In genomic region chr6:113953346-113953745, GRCh38 we compare ENCODE assay signal across 29 cellular contexts. TPM values are rescaled to one million over a fixed set of nuclear protein-coding genes. Genes with fewer than 3 reads are reported as not detected.
A peak's percentile ranks its signal among the peaks of the same experiment; 100 is the strongest.
DNase-seq lines count a peak whose midpoint lies in the region; ATAC-seq, FAIRE-seq and TF ChIP-seq lines count a peak whose summit lies in the region.
"Had no signal": no experiment of that assay in that cellular context is flagged by ENCODE, and none has a peak within 500 bp of the region (broad histone marks: within the 10 kb centered on the region; RNA-seq: fewer than 3 reads in every experiment).

No MANE protein-coding gene starts in this region.

- H3K27me3 Mint-ChIP-seq in nephron progenitor cell (ENCODE audit: low read depth, poor library complexity), result no peaks in the 10 kb centered on the region
- H3K27me3 Mint-ChIP-seq in activated CD4-positive, alpha-beta memory T cell treated with anti-CD3 and anti-CD28 coated beads, Interleukin-2, amount 10 ng/mL, durations not matched to agents 7 days and 5 days, result no peaks in the 10 kb centered on the region
- H3K27me3 Mint-ChIP-seq: activated CD4-positive, alpha-beta T cell treated with anti-CD3 and anti-CD28 coated beads, Interleukin-2, amount 10 ng/mL, durations not matched to agents 7 days and 5 days; central memory CD8-positive, alpha-beta T cell had no signal

- H3K4me3 ChIP-seq in PC-3 (ENCODE audit: low read length) (no peak overlapping the region), choroid plexus epithelial cell (ENCODE audit: low read depth, low read length) (no peak overlapping the region)
- H3K4me3 ChIP-seq: gastrocnemius medialis, right lobe of liver, thoracic aorta, uterus had no signal

- H3K27ac Mint-ChIP-seq in nephron progenitor cell, result peak overlapping the region; percentile 10
- H3K27ac Mint-ChIP-seq in activated CD4-positive, alpha-beta memory T cell treated with anti-CD3 and anti-CD28 coated beads, Interleukin-2, amount 10 ng/mL, durations not matched to agents 7 days and 5 days, result no peak overlapping the region
- H3K27ac Mint-ChIP-seq: activated CD4-positive, alpha-beta T cell treated with anti-CD3 and anti-CD28 coated beads, Interleukin-2, amount 10 ng/mL, durations not matched to agents 7 days and 5 days; activated T-helper 1 cell treated with anti-CD3 and anti-CD28 coated beads, Interleukin-12 subunit alpha, Interleukin-12 subunit beta, Interleukin-2, Interleukin-4 antibody, amounts not matched to agents 30 ng/mL and 10 ng/mL and 1 ng/mL, durations not matched to agents 14 hours and 24 hours and 36 hours; T-helper 2 cell treated with Interferon-gamma antibody and Interleukin-4, amounts not matched to agents 5 μg/mL and 100 μg/mL, for 36 hours had no signal

- no peak for FAIRE-seq in HTR-8/SVneo (lab: Jason Lieb, UNC)
- FAIRE-seq: islet of Langerhans had no signal

- peaks cover 25% of the 10 kb centered on the region for H3K79me2 ChIP-seq in PC-3 (ENCODE audit: low read length)

- TF ChIP-seq CTCF in PC-3 (conservative IDR thresholded peaks at IDR 0.05; ENCODE audit: low read depth, low read length) (no peak), choroid plexus epithelial cell (conservative IDR thresholded peaks at IDR 0.05; ENCODE audit: low read depth, low read length) (no peak), nephron progenitor cell (IDR thresholded peaks at IDR 0.05) (no peak)

- H3K36me3 ChIP-seq in PC-3 (ENCODE audit: low read depth, low read length), result peaks cover 38% of the 10 kb centered on the region
- H3K36me3 ChIP-seq: uterus had no signal

- H4K20me1 ChIP-seq in PC-3 (ENCODE audit: low read length), result peaks cover 7% of the 10 kb centered on the region; the same call in 1 of the 2 replicates

- no peak overlapping the region for H3K9ac ChIP-seq in PC-3 (ENCODE audit: low read length)
- H3K9ac ChIP-seq: SK-N-SH had no signal

- intact Hi-C loops in PC-3 (cut with micrococcal nuclease), result no loop called here

- DNase-seq in EL, result peak; percentile 74
- DNase-seq in PC-3, result peak; percentile 53
- peak; percentile 56 for DNase-seq in choroid plexus epithelial cell (ENCODE audit: low read depth)
- no peak for DNase-seq in nephron progenitor cell
- no peak for DNase-seq in HTR-8/SVneo (ENCODE audit: insufficient read length, low spot score)
- no peak for DNase-seq in activated CD4-positive, alpha-beta T cell treated with anti-CD3 and anti-CD28 coated beads for 1 hour
- DNase-seq in inferior parietal cortex (ENCODE audit: extremely low spot score), result no peak
- no peak for DNase-seq in activated CD4-positive, alpha-beta memory T cell treated with anti-CD3 and anti-CD28 coated beads, Interleukin-2, amount 10 ng/mL, durations not matched to agents 7 days and 5 days
- DNase-seq: activated CD4-positive, alpha-beta T cell treated with anti-CD3 and anti-CD28 coated beads, Interleukin-2, amount 10 ng/mL, durations not matched to agents 7 days and 5 days; activated naive CD4-positive, alpha-beta T cell treated with anti-CD3 and anti-CD28 coated beads, Interleukin-2, amount 50 U/mL, for 16 hours; aorta; gastrocnemius medialis; hypothalamus; KBM-7; NCI-H146; NCI-H510A treated with DMSO at 0.1 percent for 48 hours; right lobe of liver; RPMI8226; SK-N-SH; stimulated activated naive CD8-positive, alpha-beta T cell treated with anti-CD3 and anti-CD28 coated beads, Interleukin-15, Interleukin-2, amounts not matched to agents 100 U/mL and 50 U/mL, for 24 hours; uterus had no signal

- H3K4me1 Mint-ChIP-seq in nephron progenitor cell, result no peaks in the 10 kb centered on the region
- H3K4me1 Mint-ChIP-seq in activated CD4-positive, alpha-beta memory T cell treated with anti-CD3 and anti-CD28 coated beads, Interleukin-2, amount 10 ng/mL, durations not matched to agents 7 days and 5 days, result no peaks in the 10 kb centered on the region
- H3K4me1 Mint-ChIP-seq: activated CD4-positive, alpha-beta T cell treated with anti-CD3 and anti-CD28 coated beads, Interleukin-2, amount 10 ng/mL, durations not matched to agents 7 days and 5 days; central memory CD8-positive, alpha-beta T cell had no signal

- H3K27ac ChIP-seq in PC-3 (ENCODE audit: low read length), result no peak overlapping the region
- H3K27ac ChIP-seq: epithelial cell of prostate, gastrocnemius medialis, right lobe of liver, thoracic aorta, uterus, VCaP had no signal

- H3K4me1 ChIP-seq in PC-3 (ENCODE audit: insufficient read depth, low read length), result peaks cover 19% of the 10 kb centered on the region
- H3K4me1 ChIP-seq: gastrocnemius medialis, right lobe of liver, uterus had no signal

- no peak overlapping the region for H2AFZ ChIP-seq in PC-3 (ENCODE audit: low read length)

- H3K4me3 Mint-ChIP-seq in nephron progenitor cell, result no peak overlapping the region
- H3K4me3 Mint-ChIP-seq in activated CD4-positive, alpha-beta memory T cell treated with anti-CD3 and anti-CD28 coated beads, Interleukin-2, amount 10 ng/mL, durations not matched to agents 7 days and 5 days, result no peak overlapping the region
- H3K4me3 Mint-ChIP-seq: activated CD4-positive, alpha-beta T cell treated with anti-CD3 and anti-CD28 coated beads, Interleukin-2, amount 10 ng/mL, durations not matched to agents 7 days and 5 days; activated T-helper 1 cell treated with anti-CD3 and anti-CD28 coated beads, Interleukin-12 subunit alpha, Interleukin-12 subunit beta, Interleukin-2, Interleukin-4 antibody, amounts not matched to agents 30 ng/mL and 10 ng/mL and 1 ng/mL, durations not matched to agents 14 hours and 24 hours and 36 hours; central memory CD8-positive, alpha-beta T cell; neural crest cell; T-helper 2 cell treated with Interferon-gamma antibody and Interleukin-4, amounts not matched to agents 5 μg/mL and 100 μg/mL, for 36 hours had no signal

- no peaks in the 10 kb centered on the region for H3K9me2 ChIP-seq in PC-3 (replicated peaks; ENCODE audit: low read length)
- H3K9me2 ChIP-seq: SK-N-SH had no signal

- ATAC-seq in PC-3, result peak; percentile 50
- ATAC-seq: gastrocnemius medialis, right lobe of liver had no signal

- no peaks in the 10 kb centered on the region for H3K9me3 ChIP-seq in PC-3 (ENCODE audit: low read length)
- H3K9me3 ChIP-seq: gastrocnemius medialis, right lobe of liver, SK-N-SH, thoracic aorta, uterus had no signal

- CTCF ChIA-PET in PC-3 (lab: Charles Lee), result no interaction called here
- CTCF ChIA-PET in activated CD4-positive, alpha-beta memory T cell treated with anti-CD3 and anti-CD28 coated beads, Interleukin-2, amount 10 ng/mL, durations not matched to agents 7 days and 5 days (lab: Charles Lee), result no interaction called here

- POLR2A ChIA-PET in PC-3 (lab: Charles Lee; ENCODE audit: unreplicated experiment), result no interaction called here
- POLR2A ChIA-PET in activated CD4-positive, alpha-beta memory T cell treated with anti-CD3 and anti-CD28 coated beads, Interleukin-2, amount 10 ng/mL, durations not matched to agents 7 days and 5 days (lab: Charles Lee), result interaction anchor here (2.1 kb wide), 1 partner anchor 18 kb away, joined by 6 read pairs; the partner anchor contains the start of gene HDAC2

- H3K4me2 ChIP-seq in PC-3 (ENCODE audit: low read length), result no peak overlapping the region; the same call in 1 of the 2 replicates
- H3K4me2 ChIP-seq: SK-N-SH had no signal

- no peaks in the 10 kb centered on the region for H3K9me3 Mint-ChIP-seq in nephron progenitor cell
- no peaks in the 10 kb centered on the region for H3K9me3 Mint-ChIP-seq in activated CD4-positive, alpha-beta memory T cell treated with anti-CD3 and anti-CD28 coated beads, Interleukin-2, amount 10 ng/mL, durations not matched to agents 7 days and 5 days
- H3K9me3 Mint-ChIP-seq: activated CD4-positive, alpha-beta T cell treated with anti-CD3 and anti-CD28 coated beads, Interleukin-2, amount 10 ng/mL, durations not matched to agents 7 days and 5 days; activated T-helper 1 cell treated with anti-CD3 and anti-CD28 coated beads, Interleukin-12 subunit alpha, Interleukin-12 subunit beta, Interleukin-2, Interleukin-4 antibody, amounts not matched to agents 30 ng/mL and 10 ng/mL and 1 ng/mL, durations not matched to agents 14 hours and 24 hours and 36 hours; central memory CD8-positive, alpha-beta T cell; neural crest cell; T-helper 2 cell treated with Interferon-gamma antibody and Interleukin-4, amounts not matched to agents 5 μg/mL and 100 μg/mL, for 36 hours had no signal

- peaks cover 82% of the 10 kb centered on the region for H3K36me3 Mint-ChIP-seq in nephron progenitor cell (ENCODE audit: low read depth)
- peaks cover 45% of the 10 kb centered on the region for H3K36me3 Mint-ChIP-seq in activated CD4-positive, alpha-beta memory T cell treated with anti-CD3 and anti-CD28 coated beads, Interleukin-2, amount 10 ng/mL, durations not matched to agents 7 days and 5 days (ENCODE audit: low read depth)

- H3F3A ChIP-seq in PC-3 (ENCODE audit: low read length, unreplicated experiment), result no peaks in the 10 kb centered on the region

- no peaks in the 10 kb centered on the region for H3K27me3 ChIP-seq in PC-3 (ENCODE audit: low read length)
- H3K27me3 ChIP-seq: gastrocnemius medialis, right lobe of liver, uterus had no signal

- no TSS peak for BruUV-seq in PC-3 (replicated peaks; lab: Mats Ljungman, UMichigan)

RNA-seq across cellular contexts. Expression of gene HDAC2, which starts 17.6 kb away (rescaled TPM):
- total RNA-seq in PC-3 (2014; rRNA removed), result 55.3 and 66.1 TPM in 2 replicates
- total RNA-seq in activated CD4-positive, alpha-beta memory T cell treated with anti-CD3 and anti-CD28 coated beads, Interleukin-2, amount 10 ng/mL, durations not matched to agents 7 days and 5 days, result 10 to 100 TPM; 64.0 to 64.8 TPM

Comparison
In these comparisons a context has a peak if more than half of its experiments do, and no peak if none do; other contexts are left out.
1. DNase-seq: peak in EL (single experiment), PC-3 (single experiment) and choroid plexus epithelial cell (single experiment); none in nephron progenitor cell (single experiment), HTR-8/SVneo (single experiment), activated CD4-positive, alpha-beta T cell treated with anti-CD3 and anti-CD28 coated beads for 1 hour (single experiment), inferior parietal cortex (single experiment) and activated CD4-positive, alpha-beta memory T cell treated with anti-CD3 and anti-CD28 coated beads, Interleukin-2, amount 10 ng/mL, durations not matched to agents 7 days and 5 days (single experiment).